28 cellular contexts compared by ENCODE assay signal in genomic region chr2:88834376-88834775, GRCh38.
"Had no signal": no experiment of that assay in that cellular context is flagged by ENCODE, and none has a peak within 500 bp of the region (broad histone marks: within the 10 kb centered on the region; RNA-seq: fewer than 3 reads in every experiment).

No MANE protein-coding gene starts in this region.

- DNase-seq: activated CD4-positive, alpha-beta T cell treated with anti-CD3 and anti-CD28 coated beads for 36 hours; activated CD8-positive, alpha-beta memory T cell treated with anti-CD3 and anti-CD28 coated beads, Interleukin-2, amount 10 ng/mL, durations not matched to agents 7 days and 5 days; activated CD8-positive, alpha-beta T cell treated with anti-CD3 and anti-CD28 coated beads, Interleukin-2, amount 10 ng/mL, durations not matched to agents 7 days and 5 days; activated naive CD4-positive, alpha-beta T cell treated with Interleukin-2 at 50 U/mL for 16 hours; activated T-cell treated with anti-CD3 and anti-CD28 coated beads, Interleukin-2, amount 50 U/mL, for 48 hours; cerebellar nuclear complex; colonic mucosa; effector CD8-positive, alpha-beta T cell; left lung; lower lobe of right lung; mucosa of descending colon; posterior cingulate gyrus; right cardiac atrium; stimulated activated CD4-positive, alpha-beta T cell treated with anti-CD3 and anti-CD28 coated beads, Interleukin-12 subunit alpha, Interleukin-12 subunit beta, amount 100 ng/mL, for 4 hours; stimulated activated CD4-positive, alpha-beta T cell treated with anti-CD3 and anti-CD28 coated beads, Interleukin-4, amount 100 ng/mL, for 1 hour; stomach; T-helper 2 cell; thyroid gland; upper lobe of left lung had no signal

- H3K4me3 Mint-ChIP-seq: activated CD4-positive, alpha-beta T cell treated with anti-CD3 and anti-CD28 coated beads for 36 hours; activated CD8-positive, alpha-beta memory T cell treated with anti-CD3 and anti-CD28 coated beads, Interleukin-2, amount 10 ng/mL, durations not matched to agents 7 days and 5 days; activated CD8-positive, alpha-beta T cell treated with anti-CD3 and anti-CD28 coated beads, Interleukin-2, amount 10 ng/mL, durations not matched to agents 7 days and 5 days; activated naive CD8-positive, alpha-beta T cell; brain; nephron; WTC11 had no signal

- FAIRE-seq: frontal cortex, islet of Langerhans had no signal

- H3K9me3 Mint-ChIP-seq: brain had no signal

- ATAC-seq: activated CD4-positive, alpha-beta T cell treated with anti-CD3 and anti-CD28 coated beads for 36 hours; activated CD8-positive, alpha-beta memory T cell treated with anti-CD3 and anti-CD28 coated beads, Interleukin-2, amount 10 ng/mL, durations not matched to agents 7 days and 5 days; activated CD8-positive, alpha-beta T cell treated with anti-CD3 and anti-CD28 coated beads, Interleukin-2, amount 10 ng/mL, durations not matched to agents 7 days and 5 days; left lung; lower lobe of right lung; mucosa of descending colon; right cardiac atrium; WTC11 had no signal

- H3K36me3 Mint-ChIP-seq: activated CD8-positive, alpha-beta memory T cell treated with anti-CD3 and anti-CD28 coated beads, Interleukin-2, amount 10 ng/mL, durations not matched to agents 7 days and 5 days; activated naive CD8-positive, alpha-beta T cell; brain; WTC11 had no signal

- H3K27me3 ChIP-seq: ascending aorta, cardiac muscle cell, colonic mucosa, left lung, thyroid gland, upper lobe of left lung, vagina had no signal

- H3K9me3 ChIP-seq: ascending aorta, colonic mucosa, left lung, lower lobe of right lung, mucosa of descending colon, stomach, thyroid gland, upper lobe of left lung, vagina had no signal

- H3K4me3 ChIP-seq: ascending aorta, cardiac muscle cell, colonic mucosa, left lung, lower lobe of right lung, mucosa of descending colon, stomach, thyroid gland, upper lobe of left lung, vagina had no signal

- H3K4me1 ChIP-seq: ascending aorta, colonic mucosa, left lung, vagina had no signal

- H3K27ac ChIP-seq: ascending aorta, cardiac muscle cell, colonic mucosa, left lung, lower lobe of right lung, stomach, thyroid gland, upper lobe of left lung, vagina had no signal

- H3K4me1 Mint-ChIP-seq: activated CD4-positive, alpha-beta T cell treated with anti-CD3 and anti-CD28 coated beads for 36 hours; activated CD8-positive, alpha-beta memory T cell treated with anti-CD3 and anti-CD28 coated beads, Interleukin-2, amount 10 ng/mL, durations not matched to agents 7 days and 5 days; brain; nephron; WTC11 had no signal

- H3K36me3 ChIP-seq: ascending aorta, cardiac muscle cell, colonic mucosa, left lung, lower lobe of right lung, stomach, thyroid gland, upper lobe of left lung, vagina had no signal

- H3K27ac Mint-ChIP-seq: activated CD4-positive, alpha-beta T cell treated with anti-CD3 and anti-CD28 coated beads for 36 hours; activated CD8-positive, alpha-beta memory T cell treated with anti-CD3 and anti-CD28 coated beads, Interleukin-2, amount 10 ng/mL, durations not matched to agents 7 days and 5 days; activated CD8-positive, alpha-beta T cell treated with anti-CD3 and anti-CD28 coated beads, Interleukin-2, amount 10 ng/mL, durations not matched to agents 7 days and 5 days; activated naive CD8-positive, alpha-beta T cell; brain; nephron; WTC11 had no signal
